Comparison of ENCODE assay signal across 1 cellular context in genomic region chr22:46761017-46761416, GRCh38.
TF ChIP-seq lines count a peak whose summit lies in the region.

No MANE protein-coding gene starts in this region.

TF ChIP-seq in K562, 482 proteins besides CTCF, POLR2A, EP300 and RAD21:
- TF ChIP-seq HMBOX1 (IDR thresholded peaks at IDR 0.05) = no peak
- no peak for TF ChIP-seq ZNF239 (CRISPR knock-in tag; IDR thresholded peaks at IDR 0.05)
- no peak for TF ChIP-seq SAFB (IDR thresholded peaks at IDR 0.05; ENCODE audit: borderline replicate concordance, low read depth, low read length)
- no peak for TF ChIP-seq SMAD4 (CRISPR knock-in tag; conservative IDR thresholded peaks at IDR 0.05)
- no peak for TF ChIP-seq SIN3A (IDR thresholded peaks at IDR 0.05; ENCODE audit: borderline replicate concordance in 2 of 2, control insufficient read depth in 1 of 2, low read depth in 2 of 2, low read length in 2 of 2)
- TF ChIP-seq ZNF217 (CRISPR knock-in tag; IDR thresholded peaks at IDR 0.05) = no peak
- TF ChIP-seq CBX8 (IDR thresholded peaks at IDR 0.05; ENCODE audit: borderline replicate concordance, extremely low read depth, low read depth, low read length, poor library complexity, severe bottlenecking) = no peak
- TF ChIP-seq BRD9 (IDR thresholded peaks at IDR 0.05; ENCODE audit: low read depth, partially characterized antibody) = no peak
- TF ChIP-seq RBM25 (IDR thresholded peaks at IDR 0.05; ENCODE audit: low read depth, low read length, severe bottlenecking) = no peak
